In genomic region chr2:122340246-122340645, GRCh38 we compare ENCODE assay signal across 12 cellular contexts.
A peak's percentile ranks its signal among the peaks of the same experiment; 100 is the strongest.
DNase-seq lines count a peak whose midpoint lies in the region; ATAC-seq lines count a peak whose summit lies in the region.
"Had no signal": no experiment of that assay in that cellular context is flagged by ENCODE, and none has a peak within 500 bp of the region (broad histone marks: within the 10 kb centered on the region; RNA-seq: fewer than 3 reads in every experiment).

No MANE protein-coding gene starts in this region.

- in situ Hi-C loops in ACHN (cut with HindIII; ENCODE audit: low pct_ligation_motif_present, low pct_unique_long_range_greater_than_20kb, low sequenced_read_pairs), result no loop called here

- no peaks in the 10 kb centered on the region for H3K36me3 ChIP-seq in effector memory CD4-positive, alpha-beta T cell (ENCODE audit: control insufficient read depth, insufficient read depth, low read length)

- H3K9me3 ChIP-seq in effector memory CD4-positive, alpha-beta T cell (ENCODE audit: control insufficient read depth, low read length), result no peaks in the 10 kb centered on the region

- no peaks in the 10 kb centered on the region for H3K4me1 ChIP-seq in effector memory CD4-positive, alpha-beta T cell (ENCODE audit: control insufficient read depth, insufficient read depth, low read length, poor library complexity, severe bottlenecking)

- ATAC-seq in GM18508 (IDR thresholded peaks at IDR 0.05; ENCODE audit: insufficient read depth, unreplicated experiment) (peak; percentile 98), GM21515 (IDR thresholded peaks at IDR 0.05; ENCODE audit: unreplicated experiment) (peak; percentile 88), HG03175 (IDR thresholded peaks at IDR 0.05; ENCODE audit: unreplicated experiment) (peak; percentile 91)
- ATAC-seq: naive thymus-derived CD4-positive, alpha-beta T cell had no signal

- DNase-seq in NOMO-1 treated with DMSO at 0.1 percent for 48 hours (lab: John Stamatoyannopoulos, UW; ENCODE audit: unreplicated experiment) (peak; percentile 65), ACHN (no peak), activated gamma-delta T cell treated with Interleukin-2 at 50 U/mL for 16 hours (no peak)
- DNase-seq in effector memory CD4-positive, alpha-beta T cell, result no peak
- no peak for DNase-seq in stimulated activated CD4-positive, alpha-beta T cell treated with anti-CD3 and anti-CD28 coated beads, Interleukin-15, amount 100 ng/mL, for 24 hours
- DNase-seq: activated CD4-positive, alpha-beta T cell treated with anti-CD3 and anti-CD28 coated beads, Interleukin-2, amount 50 U/mL, for 1 hour; central memory CD4-positive, alpha-beta T cell; naive thymus-derived CD4-positive, alpha-beta T cell; stimulated activated CD4-positive, alpha-beta T cell treated with anti-CD3 and anti-CD28 coated beads, Interleukin-4, amount 100 ng/mL, for 24 hours had no signal

- no peak overlapping the region for H3K4me3 ChIP-seq in effector memory CD4-positive, alpha-beta T cell (ENCODE audit: insufficient read depth, low read depth, low read length, poor library complexity, severe bottlenecking)

- H3K27me3 ChIP-seq in effector memory CD4-positive, alpha-beta T cell (replicated peaks; ENCODE audit: control insufficient read depth, insufficient read depth, low read length, poor library complexity, severe bottlenecking), result no peaks in the 10 kb centered on the region

- no peak overlapping the region for H3K27ac ChIP-seq in effector memory CD4-positive, alpha-beta T cell (ENCODE audit: insufficient read depth, low read length, poor library complexity, severe bottlenecking)
